ENCODE assay signal across 18 cellular contexts in the genomic region with DNA sequence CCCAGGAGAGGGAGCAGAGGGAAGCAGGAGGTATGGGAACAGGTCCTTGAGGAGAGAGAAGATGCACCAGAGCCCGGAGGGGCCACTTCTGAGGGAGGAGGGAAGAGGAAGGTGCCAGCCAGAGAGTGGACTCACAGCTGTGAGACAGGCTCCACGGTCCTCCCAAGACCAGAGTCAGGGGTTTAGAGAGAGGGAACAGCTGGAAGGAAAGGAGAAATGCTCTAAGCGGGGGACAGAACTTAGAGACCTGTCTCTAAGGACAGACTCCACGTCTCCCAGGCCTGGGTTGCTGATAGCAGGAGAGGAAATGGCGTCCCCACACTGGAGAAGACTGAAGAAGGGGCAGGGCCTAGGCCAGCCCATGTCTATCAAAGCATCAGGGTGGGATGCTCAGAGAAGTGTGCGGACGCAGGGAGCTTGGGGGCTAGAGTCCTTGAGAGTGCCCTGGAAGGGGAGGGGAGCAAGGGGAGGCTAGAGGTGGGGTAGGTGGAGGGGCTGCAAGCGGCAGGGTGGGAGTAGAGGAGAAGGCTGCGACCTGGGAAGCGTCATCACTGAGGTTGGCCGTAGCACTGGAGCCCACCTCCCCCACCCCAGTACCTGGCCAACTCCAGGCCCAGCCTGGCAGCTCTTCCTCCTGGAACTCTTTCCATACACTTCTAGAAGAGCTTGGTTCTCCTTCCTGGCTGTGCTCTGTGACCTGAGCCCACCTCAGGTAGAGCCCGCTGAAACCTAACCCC. TPM values are rescaled to one million over a fixed set of nuclear protein-coding genes. Genes with fewer than 3 reads are reported as not detected.
DNase-seq lines count a peak whose midpoint lies in the region; ATAC-seq and TF ChIP-seq lines count a peak whose summit lies in the region.
"Had no signal": no experiment of that assay in that cellular context is flagged by ENCODE, and none has a peak within 500 bp of the region (broad histone marks: within the 10 kb centered on the region; RNA-seq: fewer than 3 reads in every experiment).

No MANE protein-coding gene starts in this region.

- 80 to 84% methylated on average over 12 of the region's 12 CpGs for WGBS in sigmoid colon, 2 donors
- 64 to 70% (median 70%) methylated on average over 12 of the region's 12 CpGs for WGBS in ovary, 3 donors

- H3K27me3 Mint-ChIP-seq in activated naive CD4-positive, alpha-beta T cell treated with anti-CD3 and anti-CD28 coated beads, Interleukin-2, amount 50 U/mL, for 24 hours, result peaks cover 16% of the 10 kb centered on the region

- H3K4me1 ChIP-seq in sigmoid colon (peaks cover 0 to 10% (median 9%) of the 10 kb centered on the region in 4 donors), ovary (ENCODE audit: insufficient read depth) (no peaks in the 10 kb centered on the region)

- TF ChIP-seq POLR2A in sigmoid colon (IDR thresholded peaks at IDR 0.05), result no peak
- TF ChIP-seq POLR2A in ovary (IDR thresholded peaks at IDR 0.05), result no peak

- no peaks in the 10 kb centered on the region for H3K9me3 Mint-ChIP-seq in activated naive CD4-positive, alpha-beta T cell treated with anti-CD3 and anti-CD28 coated beads, Interleukin-2, amount 50 U/mL, for 24 hours
- H3K9me3 Mint-ChIP-seq: neural crest cell had no signal

- intact Hi-C loops in sigmoid colon (cut with DNase I), result no loop called here
- intact Hi-C loops in ovary (cut with DNase I), result loop anchor here in 1 of 4 donors (10.0 kb wide), 1 partner anchor 193 kb away; no protein-coding TSS in a partner anchor

- H3K4me3 Mint-ChIP-seq in activated naive CD4-positive, alpha-beta T cell treated with anti-CD3 and anti-CD28 coated beads, Interleukin-2, amount 50 U/mL, for 24 hours, result no peak overlapping the region
- H3K4me3 Mint-ChIP-seq: neural crest cell had no signal

- peaks cover 2% of the 10 kb centered on the region for H3K36me3 Mint-ChIP-seq in activated naive CD4-positive, alpha-beta T cell treated with anti-CD3 and anti-CD28 coated beads, Interleukin-2, amount 50 U/mL, for 24 hours

- H3K4me1 Mint-ChIP-seq in activated naive CD4-positive, alpha-beta T cell treated with anti-CD3 and anti-CD28 coated beads, Interleukin-2, amount 50 U/mL, for 24 hours, result peaks cover 17% of the 10 kb centered on the region

- H3K27me3 ChIP-seq in sigmoid colon (peaks cover 10 to 25% (median 14%) of the 10 kb centered on the region in 3 donors), ovary (no peaks in the 10 kb centered on the region)
- H3K27me3 ChIP-seq: Peyer's patch had no signal

- H3K27ac ChIP-seq in sigmoid colon, result no peak overlapping the region
- no peak overlapping the region for H3K27ac ChIP-seq in ovary
- H3K27ac ChIP-seq: cardiac muscle cell, GM23248, Peyer's patch had no signal

- no peak for DNase-seq in activated naive CD4-positive, alpha-beta T cell (lab: John Stamatoyannopoulos, UW)
- peak; percentile 55 for DNase-seq in sigmoid colon
- DNase-seq in ovary, result no peak
- DNase-seq in UCSD-AML1 (lab: John Stamatoyannopoulos, UW; ENCODE audit: unreplicated experiment), result no peak
- DNase-seq: activated naive CD4-positive, alpha-beta T cell treated with anti-CD3 and anti-CD28 coated beads, Interleukin-2, amount 50 U/mL, for 16 hours; GDM1; GM23248; mammary epithelial cell; NCI-H1930; NCI-H526; Peyer's patch; stimulated activated naive CD4-positive, alpha-beta T cell had no signal

- TF ChIP-seq EP300 in sigmoid colon (IDR thresholded peaks at IDR 0.05), result no peak
- no peak for TF ChIP-seq EP300 in ovary (IDR thresholded peaks at IDR 0.05)

- H3K27ac Mint-ChIP-seq in activated naive CD4-positive, alpha-beta T cell treated with anti-CD3 and anti-CD28 coated beads, Interleukin-2, amount 50 U/mL, for 24 hours, result peak overlapping the region; percentile 41

- no peak for TF ChIP-seq CTCF in sigmoid colon (IDR thresholded peaks at IDR 0.05)
- TF ChIP-seq CTCF in ovary (IDR thresholded peaks at IDR 0.05), result no peak

- H3K4me3 ChIP-seq in sigmoid colon (no peak overlapping the region), ovary (no peak overlapping the region)
- H3K4me3 ChIP-seq: cardiac muscle cell, GM23248, Peyer's patch had no signal

- H3K36me3 ChIP-seq in sigmoid colon, result no peaks in the 10 kb centered on the region
- H3K36me3 ChIP-seq in ovary, result no peaks in the 10 kb centered on the region
- H3K36me3 ChIP-seq: cardiac muscle cell, Peyer's patch had no signal

- H3K9me3 ChIP-seq in sigmoid colon, result no peaks in the 10 kb centered on the region
- H3K9me3 ChIP-seq in ovary, result no peaks in the 10 kb centered on the region
- H3K9me3 ChIP-seq: Peyer's patch had no signal

- ATAC-seq in GM21360 (IDR thresholded peaks at IDR 0.05; ENCODE audit: unreplicated experiment) (peak; percentile 26), HG03432 (IDR thresholded peaks at IDR 0.05; ENCODE audit: unreplicated experiment) (peak; percentile 26)
- no peak for ATAC-seq in activated CD4-positive, CD25-positive, alpha-beta regulatory T cell treated with anti-CD3 and anti-CD28 coated beads, Interleukin-2, amount 50 U/mL, for 24 hours

RNA-seq across cellular contexts. Expression of a gene that starts 25.6 kb away (rescaled TPM):
- total RNA-seq in sigmoid colon (1 to 10 TPM in 3 of 4 donors, under 1 TPM in 1; 0.66 to 4.7 (median 1.5) TPM), ovary (1 to 10 TPM in 6 of 7 donors, under 1 TPM in 1; 0.99 to 6.2 (median 1.8) TPM)
- polyA plus RNA-seq in sigmoid colon (1 to 10 TPM in 1 of 3 donors, not detected in 2; 1.1 TPM), ovary (1 to 10 TPM in 1 of 2 donors, under 1 TPM in 1; 0.57 to 2.7 TPM)
- total RNA-seq: GM23248 had no signal
- polyA plus RNA-seq: GM23248 had no signal

Comparison
In these comparisons a context has a peak if more than half of its experiments do, and no peak if none do; other contexts are left out.
1. ATAC-seq: peak in GM21360 (single experiment) and HG03432 (single experiment); none in activated CD4-positive, CD25-positive, alpha-beta regulatory T cell treated with anti-CD3 and anti-CD28 coated beads, Interleukin-2, amount 50 U/mL, for 24 hours (0 of 2).